ENCODE assay signal across 8 cellular contexts in genomic region chr18:56651771-56652092, GRCh38. TPM values are rescaled to one million over a fixed set of nuclear protein-coding genes. Genes with fewer than 3 reads are reported as not detected.
A peak's percentile ranks its signal among the peaks of the same experiment; 100 is the strongest.
DNase-seq lines count a peak whose midpoint lies in the region; ATAC-seq, FAIRE-seq and TF ChIP-seq lines count a peak whose summit lies in the region.

No MANE protein-coding gene starts in this region.

- intact Hi-C loops in Caco-2 (cut with micrococcal nuclease; ENCODE audit: unreplicated experiment) (loop anchor here (1.0 kb wide), 1 partner anchor 13 kb away; the partner anchor contains the start of gene TXNL1), PC-3 (cut with micrococcal nuclease) (no loop called here), endothelial cell of umbilical vein (cut with micrococcal nuclease) (loop anchor here (1.0 kb wide), 1 partner anchor 10 kb away; no protein-coding TSS in a partner anchor), posterior cingulate gyrus (cut with DNase I) (loop anchor here (1.0 kb wide), 1 partner anchor 13 kb away; the partner anchor contains the start of gene TXNL1)

- peak overlapping the region; percentile 96 for H2AFZ ChIP-seq in PC-3 (ENCODE audit: low read length)
- H2AFZ ChIP-seq in endothelial cell of umbilical vein (ENCODE audit: low read depth, low read length): peak overlapping the region; percentile 87

- H3K27me3 ChIP-seq in Caco-2 (replicated peaks; ENCODE audit: control insufficient read depth, insufficient read depth, low read length): no peaks in the 10 kb centered on the region
- H3K27me3 ChIP-seq in PC-3 (ENCODE audit: low read length): no peaks in the 10 kb centered on the region
- no peaks in the 10 kb centered on the region for H3K27me3 ChIP-seq in endothelial cell of umbilical vein (ENCODE audit: control insufficient read depth in 2 of 2, insufficient read depth in 2 of 2, low read length in 2 of 2)

- no peaks in the 10 kb centered on the region for H3K9me1 ChIP-seq in endothelial cell of umbilical vein (replicated peaks; ENCODE audit: control insufficient read depth, extremely low read depth, insufficient read depth, low read length)

- H3K9me2 ChIP-seq in PC-3 (replicated peaks; ENCODE audit: low read length): no peaks in the 10 kb centered on the region

- H3K9me3 ChIP-seq in Caco-2 (no peaks in the 10 kb centered on the region), PC-3 (ENCODE audit: low read length) (no peaks in the 10 kb centered on the region), endothelial cell of umbilical vein (replicated peaks; ENCODE audit: control insufficient read depth, insufficient read depth, low read length) (no peaks in the 10 kb centered on the region)

- POLR2A ChIA-PET in Caco-2 (lab: Charles Lee) (no interaction called here), PC-3 (lab: Charles Lee; ENCODE audit: unreplicated experiment) (no interaction called here), endothelial cell of umbilical vein (lab: Charles Lee) (no interaction called here)

- H3K9me3 Mint-ChIP-seq in Caco-2 (ENCODE audit: unreplicated experiment) (no peaks in the 10 kb centered on the region), osteocyte (ENCODE audit: unreplicated experiment) (peaks cover 11% of the 10 kb centered on the region)

- dilution Hi-C loops in endothelial cell of umbilical vein (cut with MboI; ENCODE audit: extremely low pct_ligation_motif_present, low sequenced_read_pairs): no loop called here

- no peak overlapping the region for H3K27ac ChIP-seq in PC-3 (ENCODE audit: low read length)
- peak overlapping the region; percentile 36 for H3K27ac ChIP-seq in endothelial cell of umbilical vein (ENCODE audit: insufficient read depth, low read depth, low read length)

- H3K36me3 ChIP-seq in Caco-2 (ENCODE audit: control insufficient read depth, insufficient read depth, low read length) (no peaks in the 10 kb centered on the region), PC-3 (ENCODE audit: low read depth, low read length) (no peaks in the 10 kb centered on the region), endothelial cell of umbilical vein (ENCODE audit: control insufficient read depth in 2 of 2, extremely low read depth in 1 of 2, insufficient read depth in 2 of 2, low read length in 2 of 2) (no peaks in the 10 kb centered on the region)

- H3F3A ChIP-seq in PC-3 (ENCODE audit: low read length, unreplicated experiment): no peaks in the 10 kb centered on the region

- H3K9ac ChIP-seq in PC-3 (ENCODE audit: low read length): peak overlapping the region; percentile 75
- H3K9ac ChIP-seq in endothelial cell of umbilical vein (replicated peaks; ENCODE audit: extremely low read depth, insufficient read depth, low read length): peak overlapping the region; percentile 70

- TSS peak; percentile 55 for BruUV-seq in Caco-2 (replicated peaks; lab: Mats Ljungman, UMichigan)
- BruUV-seq in PC-3 (replicated peaks; lab: Mats Ljungman, UMichigan): TSS peak; percentile 61
- BruUV-seq in endothelial cell of umbilical vein (replicated peaks; lab: Mats Ljungman, UMichigan): TSS peak; percentile 33

- H3K27ac Mint-ChIP-seq in Caco-2 (ENCODE audit: unreplicated experiment): no peak overlapping the region
- peak overlapping the region; percentile 91 for H3K27ac Mint-ChIP-seq in osteocyte (ENCODE audit: unreplicated experiment)

- H3K4me3 ChIP-seq in Caco-2 (ENCODE audit: low read depth, low read length) (peak overlapping the region; percentile 50), PC-3 (ENCODE audit: low read length) (peak overlapping the region; percentile 99), endothelial cell of umbilical vein (replicated peaks in 1 of 3; ENCODE audit: insufficient read depth in 1 of 3, low read depth in 1 of 3, low read length in 3 of 3) (peak overlapping the region; percentile 46 to 73 (median 62))

- H3K4me1 Mint-ChIP-seq in Caco-2 (ENCODE audit: low read depth, unreplicated experiment): peaks cover 6% of the 10 kb centered on the region
- H3K4me1 Mint-ChIP-seq in osteocyte (ENCODE audit: unreplicated experiment): peaks cover 24% of the 10 kb centered on the region

- CTCF ChIA-PET in Caco-2 (lab: Charles Lee): interaction anchor here (0.5 kb wide), 1 partner anchor 34 kb away, joined by 3 read pairs; no protein-coding TSS in a partner anchor
- CTCF ChIA-PET in PC-3 (lab: Charles Lee): no interaction called here
- CTCF ChIA-PET in endothelial cell of umbilical vein (lab: Charles Lee): interaction anchor here (1.5 to 2.0 kb wide), 3 partner anchors 10 to 58 kb away, joined by 3 to 9 read pairs (median 4); no protein-coding TSS in a partner anchor

- H4K20me1 ChIP-seq in PC-3 (ENCODE audit: low read length) (no peaks in the 10 kb centered on the region), endothelial cell of umbilical vein (replicated peaks; ENCODE audit: control insufficient read depth, extremely low read depth, insufficient read depth, low read length) (no peaks in the 10 kb centered on the region)

- H3K4me3 Mint-ChIP-seq in Caco-2 (ENCODE audit: unreplicated experiment) (peak overlapping the region; percentile 71), osteocyte (ENCODE audit: unreplicated experiment) (peak overlapping the region; percentile 86)

- H3K4me1 ChIP-seq in Caco-2 (no peaks in the 10 kb centered on the region), PC-3 (ENCODE audit: insufficient read depth, low read length) (peaks cover 13% of the 10 kb centered on the region), endothelial cell of umbilical vein (ENCODE audit: control insufficient read depth, extremely low read depth, insufficient read depth, low read length) (peaks cover 9% of the 10 kb centered on the region)

- TF ChIP-seq CTCF in Caco-2 (IDR thresholded peaks at IDR 0.05; ENCODE audit: insufficient read depth in 1 of 2, low read depth in 1 of 2, low read length in 1 of 2, severe bottlenecking in 1 of 2, unreplicated experiment in 1 of 2) (no peak), PC-3 (conservative IDR thresholded peaks at IDR 0.05; ENCODE audit: low read depth, low read length) (no peak), endothelial cell of umbilical vein (IDR thresholded peaks at IDR 0.05; ENCODE audit: extremely low read depth in 1 of 2, insufficient read depth in 1 of 2, low read depth in 1 of 2, low read length in 2 of 2) (no peak), osteocyte (IDR thresholded peaks at IDR 0.05) (no peak), GM10266 (IDR thresholded peaks at IDR 0.05; ENCODE audit: control insufficient read depth, insufficient read depth, low read depth, missing control alignments) (no peak)

- H3K27me3 Mint-ChIP-seq in Caco-2 (ENCODE audit: insufficient read depth, unreplicated experiment) (no peaks in the 10 kb centered on the region), osteocyte (ENCODE audit: unreplicated experiment) (no peaks in the 10 kb centered on the region)

- peak overlapping the region; percentile 93 for H3K4me2 ChIP-seq in PC-3 (ENCODE audit: low read length)
- peak overlapping the region; percentile 85 for H3K4me2 ChIP-seq in endothelial cell of umbilical vein (ENCODE audit: insufficient read depth, low read length)

- ATAC-seq in PC-3 (peak; percentile 28), GM18520 (IDR thresholded peaks at IDR 0.05; ENCODE audit: unreplicated experiment) (no peak), HG03442 (IDR thresholded peaks at IDR 0.05; ENCODE audit: unreplicated experiment) (no peak)

- TF ChIP-seq POLR2A in endothelial cell of umbilical vein (IDR thresholded peaks at IDR 0.05; ENCODE audit: low read depth, low read length): no peak

- peak; percentile 60 for FAIRE-seq in endothelial cell of umbilical vein (lab: Jason Lieb, UNC)

- H3K36me3 Mint-ChIP-seq in Caco-2 (ENCODE audit: insufficient read depth, unreplicated experiment) (no peaks in the 10 kb centered on the region), osteocyte (ENCODE audit: unreplicated experiment) (peaks cover 2% of the 10 kb centered on the region)

- peaks cover 52% of the 10 kb centered on the region for H3K79me2 ChIP-seq in PC-3 (ENCODE audit: low read length)
- H3K79me2 ChIP-seq in endothelial cell of umbilical vein (ENCODE audit: control insufficient read depth, insufficient read depth, low read length): peaks cover 16% of the 10 kb centered on the region

- DNase-seq in Caco-2: no peak
- DNase-seq in PC-3: peak; percentile 8
- DNase-seq in endothelial cell of umbilical vein (ENCODE audit: low read depth, low spot score): peak; percentile 15
- DNase-seq in osteocyte (ENCODE audit: extremely low spot score, unreplicated experiment): no peak
- DNase-seq in posterior cingulate gyrus: no peak
- no peak for DNase-seq in GM10266 (ENCODE audit: extremely low spot score)

TF ChIP-seq in endothelial cell of umbilical vein, 7 proteins besides CTCF, POLR2A, EP300 and RAD21 (continues in another document):
- TF ChIP-seq POLR2AphosphoS5 (IDR thresholded peaks at IDR 0.05; ENCODE audit: insufficient read depth, low read depth, low read length) (no peak), FOS (IDR thresholded peaks at IDR 0.05; ENCODE audit: borderline replicate concordance, insufficient read depth, low read length) (no peak), GATA2 (IDR thresholded peaks at IDR 0.05; ENCODE audit: insufficient read depth, insufficient read length, low read depth, low read length) (no peak)

RNA-seq across cellular contexts. Expression of gene WDR7, which starts 0.6 kb away (rescaled TPM):
- total RNA-seq in Caco-2 (2022) (7.8 and 8.1 TPM in 2 replicates), PC-3 (2014; rRNA removed) (16.0 and 23.8 TPM in 2 replicates), endothelial cell of umbilical vein (19.0 and 19.2 TPM in 2 replicates), osteocyte (25.9 and 26.9 TPM in 2 replicates)
- 5.9 and 9.1 TPM in 2 replicates for polyA plus RNA-seq in endothelial cell of umbilical vein
- 4.5 and 5.1 TPM in 2 replicates for polyA plus RNA-seq in endothelial cell of umbilical vein (2011; cell fraction: cytosol; rRNA removed)
- 12.5 and 18.6 TPM in 2 replicates for polyA plus RNA-seq in endothelial cell of umbilical vein (2011; cell fraction: nucleus; rRNA removed)
- polyA plus RNA-seq in endothelial cell of umbilical vein (2012): 5.5 and 8.0 TPM in 2 replicates
- polyA minus RNA-seq in endothelial cell of umbilical vein: 96.6 and 119 TPM in 2 replicates
- 16.5 TPM for polyA minus RNA-seq in endothelial cell of umbilical vein (2011; cell fraction: cytosol; rRNA and poly(A)+ RNA removed)
- polyA minus RNA-seq in endothelial cell of umbilical vein (2011; cell fraction: nucleus; rRNA and poly(A)+ RNA removed): 103 and 168 TPM in 2 replicates

RNA-seq across cellular contexts. Expression of gene TXNL1, which starts 13.3 kb away (rescaled TPM):
- 46.9 and 49.0 TPM in 2 replicates for total RNA-seq in Caco-2 (2022)
- total RNA-seq in PC-3 (2014; rRNA removed): 70.0 and 75.8 TPM in 2 replicates
- 70.6 and 81.2 TPM in 2 replicates for total RNA-seq in endothelial cell of umbilical vein
- 27.4 and 29.5 TPM in 2 replicates for polyA plus RNA-seq in endothelial cell of umbilical vein
- 53.6 and 53.8 TPM in 2 replicates for polyA plus RNA-seq in endothelial cell of umbilical vein (2011; cell fraction: cytosol; rRNA removed)
- 25.9 and 34.9 TPM in 2 replicates for polyA plus RNA-seq in endothelial cell of umbilical vein (2011; cell fraction: nucleus; rRNA removed)
- 63.7 and 94.3 TPM in 2 replicates for polyA plus RNA-seq in endothelial cell of umbilical vein (2012)
- 21.2 and 22.5 TPM in 2 replicates for polyA minus RNA-seq in endothelial cell of umbilical vein
- 8.9 TPM for polyA minus RNA-seq in endothelial cell of umbilical vein (2011; cell fraction: cytosol; rRNA and poly(A)+ RNA removed)
- 29.0 and 42.9 TPM in 2 replicates for polyA minus RNA-seq in endothelial cell of umbilical vein (2011; cell fraction: nucleus; rRNA and poly(A)+ RNA removed)
- 67.2 and 68.6 TPM in 2 replicates for total RNA-seq in osteocyte

Comparison
In these comparisons a context has a peak if more than half of its experiments do, and no peak if none do; other contexts are left out.
1. DNase-seq: peak in PC-3 (single experiment) and endothelial cell of umbilical vein (single experiment); none in Caco-2 (0 of 2), osteocyte (single experiment), posterior cingulate gyrus (0 of 10) and GM10266 (single experiment).
2. Peak in every context shown above with its lines, with median percentiles within 50 percentile points of each other: H3K4me3 ChIP-seq.